Comparison of ENCODE assay signal across 8 cellular contexts in genomic region chr1:171780583-171781166, GRCh38. TPM values are rescaled to one million over a fixed set of nuclear protein-coding genes. Genes with fewer than 3 reads are reported as not detected.
DNase-seq lines count a peak whose midpoint lies in the region; ATAC-seq and TF ChIP-seq lines count a peak whose summit lies in the region.

No MANE protein-coding gene starts in this region.

- H2AFZ ChIP-seq in neural cell (ENCODE audit: low read depth, low read length): peak overlapping the region; percentile 83

- H3K9me2 ChIP-seq in neural cell (ENCODE audit: insufficient read depth, low read length): no peaks in the 10 kb centered on the region

- peak overlapping the region; percentile 72 to 99 (median 96) for H3K27ac Mint-ChIP-seq in CD8-positive, alpha-beta memory T cell

- TF ChIP-seq CTCF in neural cell (IDR thresholded peaks at IDR 0.05; ENCODE audit: poor library complexity, severe bottlenecking): no peak

- no peaks in the 10 kb centered on the region for H3K9me3 ChIP-seq in CD8-positive, alpha-beta memory T cell (ENCODE audit: low read length)
- H3K9me3 ChIP-seq in duodenal mucosa (ENCODE audit: control insufficient read depth in 1 of 2, low read length in 2 of 2) (no peaks in the 10 kb centered on the region), neural cell (ENCODE audit: low read length) (no peaks in the 10 kb centered on the region)

- no peak for ATAC-seq in GM21423 (IDR thresholded peaks at IDR 0.05; ENCODE audit: unreplicated experiment)

- no peaks in the 10 kb centered on the region for H3K9me3 Mint-ChIP-seq in CD8-positive, alpha-beta memory T cell

- peaks cover under 1% of the 10 kb centered on the region for H3K36me3 ChIP-seq in CD8-positive, alpha-beta memory T cell (ENCODE audit: insufficient read depth, low read length)
- H3K36me3 ChIP-seq in duodenal mucosa (ENCODE audit: control insufficient read depth in 1 of 2, insufficient read depth in 2 of 2, low read length in 2 of 2) (peaks cover 10 to 18% of the 10 kb centered on the region in 2 donors), neural cell (ENCODE audit: insufficient read depth, low read length) (peaks cover 8% of the 10 kb centered on the region)

- TF ChIP-seq EP300 in neural cell (conservative IDR thresholded peaks at IDR 0.05; ENCODE audit: poor library complexity, severe bottlenecking): no peak

- peak overlapping the region; percentile 62 for H3K27ac ChIP-seq in CD8-positive, alpha-beta memory T cell (ENCODE audit: low read depth, low read length)
- peak overlapping the region; percentile 79 for H3K27ac ChIP-seq in duodenal mucosa (ENCODE audit: low read depth, low read length)
- H3K27ac ChIP-seq in neural cell (ENCODE audit: low read length): peak overlapping the region; percentile 89

- peaks cover 0 to 7% of the 10 kb centered on the region in 2 donors for H3K27me3 Mint-ChIP-seq in CD8-positive, alpha-beta memory T cell

- DNase-seq in CD8-positive, alpha-beta memory T cell: no peak
- DNase-seq in NCI-H2227 treated with DMSO at 0.1 percent for 48 hours (lab: John Stamatoyannopoulos, UW) (peak; percentile 77), superior temporal gyrus (ENCODE audit: extremely low spot score) (no peak), NCI-H226 (no peak), inferior parietal cortex (ENCODE audit: extremely low spot score) (no peak)

- CTCF ChIA-PET in CD8-positive, alpha-beta memory T cell (lab: Charles Lee): interaction anchor here (1.0 to 1.6 kb wide), 5 partner anchors 10 to 136 kb away, joined by 3 to 7 read pairs (median 3); no protein-coding TSS in a partner anchor

- peak overlapping the region; percentile 65 for H3K4me2 ChIP-seq in neural cell (ENCODE audit: low read length)

- no peaks in the 10 kb centered on the region for H3K27me3 ChIP-seq in CD8-positive, alpha-beta memory T cell (ENCODE audit: insufficient read depth, low read length, poor library complexity, severe bottlenecking)
- no peaks in the 10 kb centered on the region for H3K27me3 ChIP-seq in duodenal mucosa (ENCODE audit: control insufficient read depth in 1 of 2, insufficient read depth in 2 of 2, low read length in 2 of 2)
- H3K27me3 ChIP-seq in neural cell (ENCODE audit: insufficient read depth, low read depth, low read length): no peaks in the 10 kb centered on the region

- H3K36me3 Mint-ChIP-seq in CD8-positive, alpha-beta memory T cell: peaks cover 4 to 34% (median 8%) of the 10 kb centered on the region in 3 donors

- H3K4me3 Mint-ChIP-seq in CD8-positive, alpha-beta memory T cell: peak overlapping the region; percentile 89 to 99 (median 95)

- H4K20me1 ChIP-seq in neural cell (ENCODE audit: insufficient read depth): no peaks in the 10 kb centered on the region

- peaks cover 47% of the 10 kb centered on the region for H3K4me1 ChIP-seq in CD8-positive, alpha-beta memory T cell (ENCODE audit: insufficient read depth, low read length)
- peaks cover 16 to 26% of the 10 kb centered on the region in 2 donors for H3K4me1 ChIP-seq in duodenal mucosa (ENCODE audit: control insufficient read depth in 1 of 2, insufficient read depth in 2 of 2, low read length in 2 of 2)

- no peaks in the 10 kb centered on the region for H3F3A ChIP-seq in neural cell (ENCODE audit: insufficient read depth, low read length, poor library complexity, severe bottlenecking)

- H3K9ac ChIP-seq in duodenal mucosa (ENCODE audit: low read depth in 1 of 2, low read length in 2 of 2) (peak overlapping the region; percentile 65 to 73), neural cell (ENCODE audit: low read length) (peak overlapping the region; percentile 76)

- POLR2A ChIA-PET in CD8-positive, alpha-beta memory T cell (lab: Charles Lee): interaction anchor here (0.7 to 3.5 kb wide), 6 partner anchors 39 to 295 kb away, joined by 3 to 40 read pairs (median 4); partner anchors contain the start of genes DNM3, PRRC2C and VAMP4

- peaks cover 20% of the 10 kb centered on the region for H3K79me2 ChIP-seq in neural cell (replicated peaks; ENCODE audit: insufficient read depth, low read length)

- TF ChIP-seq RAD21 in neural cell (conservative IDR thresholded peaks at IDR 0.05): no peak

- peaks cover 38 to 58% (median 53%) of the 10 kb centered on the region in 3 donors for H3K4me1 Mint-ChIP-seq in CD8-positive, alpha-beta memory T cell

- peak overlapping the region; percentile 60 for H3K4me3 ChIP-seq in CD8-positive, alpha-beta memory T cell (ENCODE audit: low read length)
- H3K4me3 ChIP-seq in duodenal mucosa (ENCODE audit: low read depth in 1 of 2, low read length in 2 of 2) (peak overlapping the region; percentile 53 to 71), neural cell (ENCODE audit: low read length) (peak overlapping the region; percentile 88)

TF ChIP-seq in neural cell, 6 proteins besides CTCF, POLR2A, EP300 and RAD21:
- no peak for TF ChIP-seq POLR2AphosphoS5 (IDR thresholded peaks at IDR 0.05)
- TF ChIP-seq REST (IDR thresholded peaks at IDR 0.05; ENCODE audit: borderline replicate concordance): no peak
- no peak for TF ChIP-seq EZH2 (IDR thresholded peaks at IDR 0.05; ENCODE audit: borderline replicate concordance, insufficient read depth, low read length, poor library complexity, severe bottlenecking)
- no peak for TF ChIP-seq MXI1 (conservative IDR thresholded peaks at IDR 0.05; ENCODE audit: poor library complexity, severe bottlenecking)
- no peak for TF ChIP-seq SMC3 (conservative IDR thresholded peaks at IDR 0.05; ENCODE audit: poor library complexity)

RNA-seq across cellular contexts. Expression of gene METTL13, which starts 0.8 kb away (rescaled TPM):
- 10 to 100 TPM; 63.7 to 65.8 TPM for total RNA-seq in CD8-positive, alpha-beta memory T cell
- 35.1 TPM for polyA plus RNA-seq in CD8-positive, alpha-beta memory T cell
- 8.4 and 15.6 TPM in 2 replicates for polyA plus RNA-seq in neural cell
- 18.5 and 46.7 TPM in 2 replicates for polyA minus RNA-seq in neural cell

RNA-seq across cellular contexts. Expression of gene VAMP4, which starts 38.8 kb away (rescaled TPM):
- total RNA-seq in CD8-positive, alpha-beta memory T cell: 1 to 10 TPM; 7.3 to 7.7 TPM
- polyA plus RNA-seq in CD8-positive, alpha-beta memory T cell: 22.2 TPM
- 24.2 and 28.0 TPM in 2 replicates for polyA plus RNA-seq in neural cell
- 25.3 and 29.9 TPM in 2 replicates for polyA minus RNA-seq in neural cell
